Comparison of ENCODE assay signal across 11 cellular contexts in the genomic region with DNA sequence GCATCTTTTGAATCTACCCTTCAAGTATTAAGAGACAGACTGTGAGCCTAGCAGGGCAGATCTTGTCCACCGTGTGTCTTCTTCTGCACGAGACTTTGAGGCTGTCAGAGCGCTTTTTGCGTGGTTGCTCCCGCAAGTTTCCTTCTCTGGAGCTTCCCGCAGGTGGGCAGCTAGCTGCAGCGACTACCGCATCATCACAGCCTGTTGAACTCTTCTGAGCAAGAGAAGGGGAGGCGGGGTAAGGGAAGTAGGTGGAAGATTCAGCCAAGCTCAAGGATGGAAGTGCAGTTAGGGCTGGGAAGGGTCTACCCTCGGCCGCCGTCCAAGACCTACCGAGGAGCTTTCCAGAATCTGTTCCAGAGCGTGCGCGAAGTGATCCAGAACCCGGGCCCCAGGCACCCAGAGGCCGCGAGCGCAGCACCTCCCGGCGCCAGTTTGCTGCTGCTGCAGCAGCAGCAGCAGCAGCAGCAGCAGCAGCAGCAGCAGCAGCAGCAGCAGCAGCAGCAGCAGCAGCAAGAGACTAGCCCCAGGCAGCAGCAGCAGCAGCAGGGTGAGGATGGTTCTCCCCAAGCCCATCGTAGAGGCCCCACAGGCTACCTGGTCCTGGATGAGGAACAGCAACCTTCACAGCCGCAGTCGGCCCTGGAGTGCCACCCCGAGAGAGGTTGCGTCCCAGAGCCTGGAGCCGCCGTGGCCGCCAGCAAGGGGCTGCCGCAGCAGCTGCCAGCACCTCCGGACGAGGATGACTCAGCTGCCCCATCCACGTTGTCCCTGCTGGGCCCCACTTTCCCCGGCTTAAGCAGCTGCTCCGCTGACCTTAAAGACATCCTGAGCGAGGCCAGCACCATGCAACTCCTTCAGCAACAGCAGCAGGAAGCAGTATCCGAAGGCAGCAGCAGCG. TPM values are rescaled to one million over a fixed set of nuclear protein-coding genes. Genes with fewer than 3 reads are reported as not detected.
DNase-seq lines count a peak whose midpoint lies in the region; ATAC-seq, FAIRE-seq and TF ChIP-seq lines count a peak whose summit lies in the region.
"Had no signal": no experiment of that assay in that cellular context is flagged by ENCODE, and none has a peak within 500 bp of the region (broad histone marks: within the 10 kb centered on the region; RNA-seq: fewer than 3 reads in every experiment).

No MANE protein-coding gene starts in this region.

- no peaks in the 10 kb centered on the region for H3K9me3 ChIP-seq in PC-9 (ENCODE audit: insufficient read depth, low read depth)
- no peaks in the 10 kb centered on the region for H3K9me3 ChIP-seq in neuronal stem cell (replicated peaks in 1 of 2; ENCODE audit: control insufficient read depth in 2 of 2, insufficient read depth in 1 of 2, low read depth in 1 of 2, low read length in 2 of 2)
- H3K9me3 ChIP-seq: Peyer's patch had no signal

- no peak for TF ChIP-seq POLR2A in GM12891 (IDR thresholded peaks at IDR 0.05; ENCODE audit: low read depth, low read length)

- TF ChIP-seq CTCF in CD14-positive monocyte (IDR thresholded peaks at IDR 0.05), result no peak
- TF ChIP-seq CTCF in PC-9 (conservative IDR thresholded peaks at IDR 0.05), result no peak
- no peak for TF ChIP-seq CTCF in fibroblast of the aortic adventitia (IDR thresholded peaks at IDR 0.05; ENCODE audit: insufficient read depth, low read length)

- H3K27ac ChIP-seq in PC-9 (no peak overlapping the region), neuronal stem cell (replicated peaks; ENCODE audit: low read length) (no peak overlapping the region)
- H3K27ac ChIP-seq: Peyer's patch had no signal

- H2BK5ac ChIP-seq in neuronal stem cell (ENCODE audit: low read length), result no peak overlapping the region

- H4K20me1 ChIP-seq in PC-9 (ENCODE audit: insufficient read depth), result no peaks in the 10 kb centered on the region

- FAIRE-seq in GM12891 (lab: Jason Lieb, UNC) (no peak), GM19239 (lab: Jason Lieb, UNC) (no peak)
- FAIRE-seq: frontal cortex, GM12878 had no signal

- H4K91ac ChIP-seq in neuronal stem cell (ENCODE audit: low read depth, low read length, poor library complexity), result no peak overlapping the region

- H3K9ac ChIP-seq in neuronal stem cell (ENCODE audit: low read depth, low read length, poor library complexity), result peak overlapping the region; percentile 86

- POLR2A ChIA-PET in PC-9 (lab: Charles Lee; ENCODE audit: unreplicated experiment), result no interaction called here

- peak overlapping the region; percentile 87 for H3K18ac ChIP-seq in neuronal stem cell (ENCODE audit: low read length)

- H3K27me3 Mint-ChIP-seq in CD14-positive monocyte (ENCODE audit: low read depth in 3 of 3), result peaks cover 50 to 75% (median 53%) of the 10 kb centered on the region in 3 donors

- peaks cover 7 to 8% of the 10 kb centered on the region in 2 donors for H3K36me3 Mint-ChIP-seq in CD14-positive monocyte

- no peak for DNase-seq in CD14-positive monocyte (ENCODE audit: low spot score)
- DNase-seq in PC-9, result no peak
- peak; percentile 40 for DNase-seq in fibroblast of the aortic adventitia (ENCODE audit: low read depth)
- DNase-seq in neuronal stem cell (ENCODE audit: low spot score), result peak; percentile 15
- DNase-seq in GM12891 (ENCODE audit: insufficient read length, low spot score), result no peak
- DNase-seq in GM19239 (ENCODE audit: insufficient read length, low spot score), result no peak

- CTCF ChIA-PET in PC-9 (lab: Charles Lee), result no interaction called here

- peak overlapping the region; percentile 51 to 82 for H3K4me3 Mint-ChIP-seq in CD14-positive monocyte

- no peaks in the 10 kb centered on the region for H3K79me2 ChIP-seq in PC-9 (ENCODE audit: low read depth)

- H2BK12ac ChIP-seq in neuronal stem cell (ENCODE audit: low read length), result no peak overlapping the region

- no peak overlapping the region for H2AK5ac ChIP-seq in neuronal stem cell (ENCODE audit: low read depth, low read length)

- peak overlapping the region; percentile 64 for H3K4me2 ChIP-seq in PC-9
- peak overlapping the region; percentile 69 for H3K4me2 ChIP-seq in neuronal stem cell (ENCODE audit: insufficient read depth, low read length, poor library complexity, severe bottlenecking)

- no peak overlapping the region for H3K27ac Mint-ChIP-seq in CD14-positive monocyte

- peak overlapping the region; percentile 40; the same call in 1 of the 2 replicates for H3K4me3 ChIP-seq in PC-9
- peak overlapping the region; percentile 74 for H3K4me3 ChIP-seq in fibroblast of the aortic adventitia (ENCODE audit: low read depth, low read length)
- peak overlapping the region; percentile 50 to 86 for H3K4me3 ChIP-seq in neuronal stem cell (ENCODE audit: low read length in 2 of 2)
- H3K4me3 ChIP-seq: GM12878 had no signal

- H2BK15ac ChIP-seq in neuronal stem cell (ENCODE audit: low read length), result no peak overlapping the region

- no TSS peak for BruUV-seq in PC-9 (replicated peaks; lab: Mats Ljungman, UMichigan)

- H2AFZ ChIP-seq in PC-9 (no peak overlapping the region), neuronal stem cell (ENCODE audit: low read length) (peak overlapping the region; percentile 87)

- H3K36me3 ChIP-seq in PC-9 (ENCODE audit: low read depth) (no peaks in the 10 kb centered on the region), neuronal stem cell (replicated peaks in 1 of 2; ENCODE audit: control insufficient read depth in 2 of 2, insufficient read depth in 2 of 2, low read length in 2 of 2) (no peaks in the 10 kb centered on the region)
- H3K36me3 ChIP-seq: Peyer's patch had no signal

- intact Hi-C loops in CD14-positive monocyte (cut with micrococcal nuclease), result no loop called here
- intact Hi-C loops in PC-9 (cut with micrococcal nuclease; ENCODE audit: unreplicated experiment), result loop anchor here (10.0 kb wide), 1 partner anchor 150 kb away; no protein-coding TSS in a partner anchor

- H2BK120ac ChIP-seq in neuronal stem cell (ENCODE audit: low read depth, low read length), result no peak overlapping the region

- H4K8ac ChIP-seq in neuronal stem cell (ENCODE audit: low read depth, low read length), result no peak overlapping the region

- H3K9me2 ChIP-seq in PC-9 (ENCODE audit: insufficient read depth), result no peaks in the 10 kb centered on the region

- no peak overlapping the region for H3K4ac ChIP-seq in neuronal stem cell (ENCODE audit: low read length)

- ATAC-seq in HG03097 (IDR thresholded peaks at IDR 0.05; ENCODE audit: low FRiP score, unreplicated experiment), result no peak
- no peak for ATAC-seq in GM19452 (IDR thresholded peaks at IDR 0.05; ENCODE audit: unreplicated experiment)
- ATAC-seq: GM12878 had no signal

- H3K9me3 Mint-ChIP-seq in CD14-positive monocyte, result peaks cover 0 to 18% (median 4%) of the 10 kb centered on the region in 7 donors

- no peak overlapping the region for H3K23ac ChIP-seq in neuronal stem cell (ENCODE audit: low read depth, low read length, poor library complexity)

- H3F3A ChIP-seq in PC-9 (ENCODE audit: insufficient read depth, low read depth), result no peaks in the 10 kb centered on the region

- H3K14ac ChIP-seq in neuronal stem cell (ENCODE audit: low read length), result peak overlapping the region; percentile 17

- H3K79me1 ChIP-seq in neuronal stem cell (ENCODE audit: low read depth, low read length), result no peaks in the 10 kb centered on the region

- WGBS in neuronal stem cell (ENCODE audit: extremely low coverage in 2 of 2, insufficient read length in 2 of 2, insufficient replicate concordance in 1 of 2), 2 donors, result no CpG with 5 or more reads among the region's 39 CpGs

- H3K4me1 Mint-ChIP-seq in CD14-positive monocyte, result peaks cover 26% of the 10 kb centered on the region

- H3K27me3 ChIP-seq in PC-9 (ENCODE audit: insufficient read depth, low read depth) (peaks cover 37% of the 10 kb centered on the region), neuronal stem cell (ENCODE audit: control insufficient read depth in 3 of 3, insufficient read depth in 3 of 3, low read depth in 1 of 3, low read length in 3 of 3) (no peaks in the 10 kb centered on the region)
- H3K27me3 ChIP-seq: Peyer's patch had no signal

- H3K4me1 ChIP-seq in PC-9 (replicated peaks; ENCODE audit: insufficient read depth), result no peaks in the 10 kb centered on the region
- H3K4me1 ChIP-seq in neuronal stem cell (ENCODE audit: control insufficient read depth in 2 of 2, insufficient read depth in 1 of 2, low read depth in 1 of 2, low read length in 2 of 2), result peaks cover 3 to 8% of the 10 kb centered on the region in 2 donors
- H3K4me1 ChIP-seq: Peyer's patch had no signal

TF ChIP-seq in GM12891, 5 proteins besides CTCF, POLR2A, EP300 and RAD21:
- TF ChIP-seq TAF1 (IDR thresholded peaks at IDR 0.05; ENCODE audit: low read depth, low read length), result no peak
- TF ChIP-seq POLR2AphosphoS5 (IDR thresholded peaks at IDR 0.05; ENCODE audit: low read depth, low read length), result no peak
- TF ChIP-seq PAX5 (IDR thresholded peaks at IDR 0.05; ENCODE audit: insufficient read depth, low read length, severe bottlenecking), result no peak
- TF ChIP-seq POU2F2 (IDR thresholded peaks at IDR 0.05; ENCODE audit: low read depth, low read length), result no peak
- TF ChIP-seq SPI1 (IDR thresholded peaks at IDR 0.05; ENCODE audit: low read depth, low read length), result no peak

RNA-seq across cellular contexts. Expression of a gene that starts 1.3 kb away (rescaled TPM):
- polyA plus RNA-seq in CD14-positive monocyte, result not detected
- 1.7 and 3.4 TPM in 2 replicates for total RNA-seq in PC-9 (2021)
- 4.8 and 6.3 TPM in 2 replicates for total RNA-seq in fibroblast of the aortic adventitia (ENCODE audit: low replicate concordance)
- 2.7 TPM for polyA plus RNA-seq in neuronal stem cell (2013, experiment 1 of 2)
- polyA plus RNA-seq in neuronal stem cell (2013, experiment 2 of 2), result 2.9 TPM
- polyA plus RNA-seq in GM12891 (2012; ENCODE audit: low read depth, missing spikeins), result not detected
- total RNA-seq: GM12878 had no signal

Comparison
In these comparisons a context has a peak if more than half of its experiments do, and no peak if none do; other contexts are left out.
1. DNase-seq: peak in fibroblast of the aortic adventitia (single experiment) and neuronal stem cell (single experiment); none in CD14-positive monocyte (single experiment), PC-9 (0 of 2), GM12891 (single experiment) and GM19239 (single experiment).
2. Peak in every context shown above with its lines, with median percentiles within 50 percentile points of each other: H3K4me3 ChIP-seq.